Comparison of ENCODE assay signal across 8 cellular contexts in genomic region chr1:155308493-155309422, GRCh38. TPM values are rescaled to one million over a fixed set of nuclear protein-coding genes. Genes with fewer than 3 reads are reported as not detected.
DNase-seq lines count a peak whose midpoint lies in the region; ATAC-seq and TF ChIP-seq lines count a peak whose summit lies in the region.

TSS of gene FDPS (plus strand) at chr1:155308866. CDS start at chr1:155309790, 924 bp downstream.

- peaks cover 36% of the 10 kb centered on the region for H3K36me3 Mint-ChIP-seq in nephron progenitor cell (ENCODE audit: low read depth)

- H3K4me1 ChIP-seq in ES-I3 (ENCODE audit: insufficient read depth, low read length) (no peaks in the 10 kb centered on the region; the same call in 1 of the 2 replicates), HAP-1 (0 out of 2 replicates have a peak, but pooled peaks cover 7% of the 10 kb centered on the region), MM.1S (ENCODE audit: low read length) (peaks cover 3% of the 10 kb centered on the region; the same call in 1 of the 2 replicates)

- peaks cover 45% of the 10 kb centered on the region for H3K4me1 Mint-ChIP-seq in nephron progenitor cell
- peaks cover 41% of the 10 kb centered on the region for H3K4me1 Mint-ChIP-seq in stimulated activated naive CD8-positive, alpha-beta T cell treated with anti-CD3 and anti-CD28 coated beads, Interleukin-15, amount 100 ng/mL, for 72 hours

- ATAC-seq in stimulated activated naive CD8-positive, alpha-beta T cell treated with anti-CD3 and anti-CD28 coated beads, Interleukin-15, amount 100 ng/mL, for 72 hours: peak; percentile 99

- H3K4me2 ChIP-seq in MM.1S (ENCODE audit: low read depth, low read length): peak within 1 kb of the TSS; percentile 89

- H3K9me3 ChIP-seq in ES-I3 (ENCODE audit: control insufficient read depth, insufficient read depth, low read length): no peaks in the 10 kb centered on the region
- H3K9me3 ChIP-seq in HAP-1: no peaks in the 10 kb centered on the region
- H3K9me3 ChIP-seq in MM.1S (replicated peaks; ENCODE audit: insufficient read depth, low read length): no peaks in the 10 kb centered on the region

- H3K4me3 ChIP-seq in HAP-1: peak within 1 kb of the TSS; percentile 89
- H3K4me3 ChIP-seq in MM.1S (ENCODE audit: low read length): peak within 1 kb of the TSS; percentile 93
- H3K4me3 ChIP-seq in fibroblast of the aortic adventitia (ENCODE audit: low read depth, low read length): peak within 1 kb of the TSS; percentile 92

- in situ Hi-C loops in HAP-1 (cut with MboI; ENCODE audit: low sequenced_read_pairs): loop anchor here (5.0 kb wide), 1 partner anchor 36 kb away; the partner anchor contains the start of gene CLK2

- DNase-seq in HAP-1 (ENCODE audit: low spot score in 2 of 2) (peak; percentile 98), MM.1S (peak; percentile 100), SIG-M5 (lab: John Stamatoyannopoulos, UW) (peak; percentile 99), activated gamma-delta T cell (lab: John Stamatoyannopoulos, UW) (peak; percentile 94), fibroblast of the aortic adventitia (ENCODE audit: low read depth) (peak; percentile 99), nephron progenitor cell (peak; percentile 90)
- DNase-seq in stimulated activated naive CD8-positive, alpha-beta T cell treated with anti-CD3 and anti-CD28 coated beads, Interleukin-15, amount 100 ng/mL, for 72 hours: peak; percentile 95 to 98

- H3K27me3 ChIP-seq in HAP-1 (ENCODE audit: low read depth): no peaks in the 10 kb centered on the region
- no peaks in the 10 kb centered on the region for H3K27me3 ChIP-seq in MM.1S (replicated peaks; ENCODE audit: insufficient read depth, low read length)

- peaks cover 45% of the 10 kb centered on the region for H3K79me2 ChIP-seq in MM.1S (ENCODE audit: low read length)

- no peaks in the 10 kb centered on the region for H4K20me1 ChIP-seq in MM.1S (ENCODE audit: insufficient read depth, low read length)

- H3K9me2 ChIP-seq in MM.1S (replicated peaks; ENCODE audit: insufficient read depth, low read length): no peaks in the 10 kb centered on the region

- H3K27me3 Mint-ChIP-seq in nephron progenitor cell (ENCODE audit: low read depth, poor library complexity): peaks cover 6% of the 10 kb centered on the region
- no peaks in the 10 kb centered on the region for H3K27me3 Mint-ChIP-seq in stimulated activated naive CD8-positive, alpha-beta T cell treated with anti-CD3 and anti-CD28 coated beads, Interleukin-15, amount 100 ng/mL, for 72 hours

- H3K36me3 ChIP-seq in ES-I3 (ENCODE audit: insufficient read depth, low read length) (no peaks in the 10 kb centered on the region; the same call in 1 of the 2 replicates), HAP-1 (replicated peaks) (peaks cover 40% of the 10 kb centered on the region), MM.1S (replicated peaks; ENCODE audit: insufficient read depth, low read length) (no peaks in the 10 kb centered on the region; the same call in 1 of the 2 replicates)

- peak within 1 kb of the TSS; percentile 58 for H2AFZ ChIP-seq in MM.1S (ENCODE audit: low read length)

- TF ChIP-seq CTCF in MM.1S (IDR thresholded peaks at IDR 0.05; ENCODE audit: low read length): no peak
- TF ChIP-seq CTCF in fibroblast of the aortic adventitia (IDR thresholded peaks at IDR 0.05; ENCODE audit: insufficient read depth, low read length): no peak
- no peak for TF ChIP-seq CTCF in nephron progenitor cell (IDR thresholded peaks at IDR 0.05)

- H3K9me3 Mint-ChIP-seq in nephron progenitor cell: no peaks in the 10 kb centered on the region
- H3K9me3 Mint-ChIP-seq in stimulated activated naive CD8-positive, alpha-beta T cell treated with anti-CD3 and anti-CD28 coated beads, Interleukin-15, amount 100 ng/mL, for 72 hours: no peaks in the 10 kb centered on the region

- H3K4me3 Mint-ChIP-seq in nephron progenitor cell: peak within 1 kb of the TSS; percentile 98
- peak within 1 kb of the TSS; percentile 98 for H3K4me3 Mint-ChIP-seq in stimulated activated naive CD8-positive, alpha-beta T cell treated with anti-CD3 and anti-CD28 coated beads, Interleukin-15, amount 100 ng/mL, for 72 hours

- peaks cover 9% of the 10 kb centered on the region for H3F3A ChIP-seq in MM.1S (ENCODE audit: insufficient read depth, low read length)

- H3K9ac ChIP-seq in ES-I3 (ENCODE audit: low read depth, low read length): peak within 1 kb of the TSS; percentile 80
- H3K9ac ChIP-seq in MM.1S (ENCODE audit: low read length): peak within 1 kb of the TSS; percentile 88

- peak within 1 kb of the TSS; percentile 68 for H3K27ac ChIP-seq in MM.1S (ENCODE audit: low read length)

- peak within 1 kb of the TSS; percentile 99 for H3K27ac Mint-ChIP-seq in nephron progenitor cell
- H3K27ac Mint-ChIP-seq in stimulated activated naive CD8-positive, alpha-beta T cell treated with anti-CD3 and anti-CD28 coated beads, Interleukin-15, amount 100 ng/mL, for 72 hours: peak within 1 kb of the TSS; percentile 97 to 98

RNA-seq across cellular contexts. Expression of gene FDPS, which starts in this region (rescaled TPM):
- 153 and 600 TPM in 2 replicates for total RNA-seq in fibroblast of the aortic adventitia (ENCODE audit: low replicate concordance)

Comparison
In these comparisons a context has a peak if more than half of its experiments do, and no peak if none do; other contexts are left out.
1. Peak in every context shown above with its lines: DNase-seq, ATAC-seq, H3K4me3 ChIP-seq and H3K27ac ChIP-seq.